2 cellular contexts compared by ENCODE assay signal in genomic region chr4:69768554-69768953, GRCh38. TPM values are rescaled to one million over a fixed set of nuclear protein-coding genes. Genes with fewer than 3 reads are reported as not detected.
"Had no signal": no experiment of that assay in that cellular context is flagged by ENCODE, and none has a peak within 500 bp of the region (broad histone marks: within the 10 kb centered on the region; RNA-seq: fewer than 3 reads in every experiment).

No MANE protein-coding gene starts in this region.

RNA-seq across cellular contexts. Expression of gene SULT1B1, which starts 8.1 kb away (rescaled TPM):
- total RNA-seq: RPMI7951, SK-MEL-5 had no signal
